Comparison of ENCODE assay signal across 8 cellular contexts in genomic region chr15:56732881-56733130, GRCh38. TPM values are rescaled to one million over a fixed set of nuclear protein-coding genes. Genes with fewer than 3 reads are reported as not detected.
DNase-seq lines count a peak whose midpoint lies in the region; ATAC-seq, FAIRE-seq and TF ChIP-seq lines count a peak whose summit lies in the region.

No MANE protein-coding gene starts in this region.

- H3K27me3 ChIP-seq in gastrocnemius medialis: no peaks in the 10 kb centered on the region

- ATAC-seq in T-cell (replicated peaks in 1 of 4) (no peak), gastrocnemius medialis (peak in 1 of 2 donors; percentile 65)

- peaks cover 38 to 47% of the 10 kb centered on the region in 2 donors for H3K4me1 ChIP-seq in gastrocnemius medialis

- H3K36me3 Mint-ChIP-seq in T-cell: peaks cover 11% of the 10 kb centered on the region

- in situ Hi-C loops in gastrocnemius medialis (cut with MboI; ENCODE audit: low sequenced_read_pairs in 4 of 4): no loop called here

- peak overlapping the region; percentile 86 to 97 (median 92) for H3K27ac ChIP-seq in gastrocnemius medialis

- FAIRE-seq in RCC 7860 (lab: Jason Lieb, UNC) (no peak), D721Med (lab: Jason Lieb, UNC) (no peak)

- H3K4me3 Mint-ChIP-seq in T-cell: peak overlapping the region; percentile 92 to 96 (median 95)

- peaks cover 37 to 44% (median 42%) of the 10 kb centered on the region in 3 donors for H3K4me1 Mint-ChIP-seq in T-cell

- intact Hi-C loops in gastrocnemius medialis (cut with DNase I; ENCODE audit: low total_unique reads): loop anchor here (1.0 to 10.0 kb wide), 3 partner anchors 154 to 412 kb away; partner anchors contain the start of gene TCF12

- H3K4me3 ChIP-seq in foreskin fibroblast (ENCODE audit: low read depth in 1 of 2, low read length in 2 of 2) (peak overlapping the region; percentile 60 to 79), gastrocnemius medialis (peak overlapping the region; percentile 65 to 76 (median 67))

- peaks cover 0 to 4% (median 3%) of the 10 kb centered on the region in 3 donors for H3K9me3 Mint-ChIP-seq in T-cell

- TF ChIP-seq POLR2A in gastrocnemius medialis (IDR thresholded peaks at IDR 0.05): no peak

- TF ChIP-seq CTCF in foreskin fibroblast (IDR thresholded peaks at IDR 0.05; ENCODE audit: low read depth, low read length): no peak
- TF ChIP-seq CTCF in gastrocnemius medialis (IDR thresholded peaks at IDR 0.05 in 4 of 5, conservative IDR thresholded peaks at IDR 0.05 in 1 of 5): no peak
- no peak for TF ChIP-seq CTCF in D721Med (IDR thresholded peaks at IDR 0.05; ENCODE audit: insufficient read depth, missing control alignments)

- DNase-seq in NCI-H510A treated with DMSO at 0.1 percent for 48 hours (lab: John Stamatoyannopoulos, UW) (peak; percentile 41), NCI-H510A (lab: John Stamatoyannopoulos, UW) (no peak), T-cell (peak in 1 of 34 experiments; percentile 3), foreskin fibroblast (no peak), gastrocnemius medialis (no peak), RCC 7860 (ENCODE audit: low spot score) (no peak), D721Med (ENCODE audit: insufficient read length, low spot score) (no peak), NCI-H2081 treated with DMSO at 0.1 percent for 48 hours (lab: John Stamatoyannopoulos, UW) (no peak)

- peak overlapping the region; percentile 92 to 93 for H3K27ac Mint-ChIP-seq in T-cell

- no peaks in the 10 kb centered on the region for H3K36me3 ChIP-seq in gastrocnemius medialis

- no peaks in the 10 kb centered on the region for H3K27me3 Mint-ChIP-seq in T-cell

- H3K9me3 ChIP-seq in gastrocnemius medialis: no peaks in the 10 kb centered on the region

- CTCF ChIA-PET in T-cell (lab: Charles Lee): no interaction called here

- POLR2A ChIA-PET in T-cell (lab: Charles Lee): no interaction called here

RNA-seq across cellular contexts. Expression of gene ZNF280D, which starts 0.5 kb away (rescaled TPM):
- total RNA-seq in T-cell (10 to 100 TPM; 29.1 to 39.5 (median 32.4) TPM), gastrocnemius medialis (10 to 100 TPM; 19.9 to 45.5 (median 23.4) TPM)
